In genomic region chr6:5672581-5673011, GRCh38 we compare ENCODE assay signal across 10 cellular contexts.
A peak's percentile ranks its signal among the peaks of the same experiment; 100 is the strongest.
DNase-seq lines count a peak whose midpoint lies in the region; ATAC-seq, FAIRE-seq and TF ChIP-seq lines count a peak whose summit lies in the region.
"Had no signal": no experiment of that assay in that cellular context is flagged by ENCODE, and none has a peak within 500 bp of the region (broad histone marks: within the 10 kb centered on the region; RNA-seq: fewer than 3 reads in every experiment).

No MANE protein-coding gene starts in this region.

- H3K4me2 ChIP-seq in astrocyte (ENCODE audit: low read length) (peak overlapping the region; percentile 58), keratinocyte (ENCODE audit: control insufficient read depth, extremely low read depth, insufficient read depth, low read depth, low read length) (peak overlapping the region; percentile 49)

- CTCF ChIA-PET in activated naive CD4-positive, alpha-beta T cell treated with anti-CD3 and anti-CD28 coated beads, Interleukin-2, amount 10 ng/mL, durations not matched to agents 7 days and 5 days (lab: Charles Lee): interaction anchor here (2.7 kb wide), 1 partner anchor 201 kb away, joined by 12 read pairs; no protein-coding TSS in a partner anchor

- no peaks in the 10 kb centered on the region for H3K9me1 ChIP-seq in keratinocyte (ENCODE audit: control insufficient read depth, extremely low read depth, insufficient read depth, low read length)

- no peaks in the 10 kb centered on the region for H3K9me3 ChIP-seq in astrocyte (ENCODE audit: insufficient read depth, low read depth, low read length)
- no peaks in the 10 kb centered on the region for H3K9me3 ChIP-seq in keratinocyte (ENCODE audit: control insufficient read depth, low read depth, low read length)
- H3K9me3 ChIP-seq in upper lobe of left lung: no peaks in the 10 kb centered on the region

- no peak overlapping the region for H2AFZ ChIP-seq in astrocyte (ENCODE audit: low read depth, low read length)
- H2AFZ ChIP-seq in keratinocyte (ENCODE audit: control insufficient read depth, low read length): no peak overlapping the region

- no peaks in the 10 kb centered on the region for H3K27me3 Mint-ChIP-seq in activated naive CD4-positive, alpha-beta T cell treated with anti-CD3 and anti-CD28 coated beads, Interleukin-2, amount 10 ng/mL, durations not matched to agents 7 days and 5 days
- H3K27me3 Mint-ChIP-seq in astrocyte (ENCODE audit: low read depth, unreplicated experiment) (no peaks in the 10 kb centered on the region), glutamatergic neuron (ENCODE audit: unreplicated experiment) (no peaks in the 10 kb centered on the region)
- H3K27me3 Mint-ChIP-seq: B cell had no signal

- H3K27ac ChIP-seq in astrocyte (ENCODE audit: low read depth, low read length) (peak overlapping the region; percentile 61), keratinocyte (ENCODE audit: control insufficient read depth, insufficient read depth, low read length) (peak overlapping the region; percentile 90), upper lobe of left lung (no peak overlapping the region)

- H3K79me2 ChIP-seq in astrocyte (ENCODE audit: insufficient read depth, low read length): no peaks in the 10 kb centered on the region
- no peaks in the 10 kb centered on the region for H3K79me2 ChIP-seq in keratinocyte (ENCODE audit: control insufficient read depth, insufficient read depth, low read length)

- H3K4me3 ChIP-seq in astrocyte (ENCODE audit: insufficient read depth, low read depth, low read length): no peak overlapping the region
- H3K4me3 ChIP-seq in keratinocyte (ENCODE audit: control insufficient read depth in 2 of 3, extremely low read depth in 1 of 3, insufficient read depth in 2 of 3, low read depth in 1 of 3, low read length in 3 of 3): no peak overlapping the region
- H3K4me3 ChIP-seq in upper lobe of left lung: no peak overlapping the region

- H4K20me1 ChIP-seq in astrocyte (ENCODE audit: insufficient read depth, low read length) (no peaks in the 10 kb centered on the region), keratinocyte (ENCODE audit: control insufficient read depth, extremely low read depth, insufficient read depth, low read length) (no peaks in the 10 kb centered on the region)

- 48 to 62% methylated on average over 3 of the region's 3 CpGs for WGBS in upper lobe of left lung, 2 donors

- peak overlapping the region; percentile 24 for H3K27ac Mint-ChIP-seq in activated naive CD4-positive, alpha-beta T cell treated with anti-CD3 and anti-CD28 coated beads, Interleukin-2, amount 10 ng/mL, durations not matched to agents 7 days and 5 days
- H3K27ac Mint-ChIP-seq in astrocyte (ENCODE audit: unreplicated experiment) (peak overlapping the region; percentile 38), glutamatergic neuron (ENCODE audit: unreplicated experiment) (no peak overlapping the region)
- H3K27ac Mint-ChIP-seq: B cell had no signal

- no peak for TF ChIP-seq POLR2A in upper lobe of left lung (IDR thresholded peaks at IDR 0.05)

- ATAC-seq in upper lobe of left lung (ENCODE audit: low FRiP score in 2 of 2): peak; percentile 72 to 89

- FAIRE-seq in astrocyte (lab: Jason Lieb, UNC) (peak; percentile 78), keratinocyte (lab: Jason Lieb, UNC) (peak; percentile 84)

- H3K9ac ChIP-seq in astrocyte (ENCODE audit: low read length): peak overlapping the region; percentile 47
- H3K9ac ChIP-seq in keratinocyte (ENCODE audit: control insufficient read depth, extremely low read depth, insufficient read depth, low read length): peak overlapping the region; percentile 16

- dilution Hi-C loops in keratinocyte (cut with MboI; ENCODE audit: extremely low pct_ligation_motif_present, low sequenced_read_pairs): no loop called here

- no peaks in the 10 kb centered on the region for H3K36me3 ChIP-seq in astrocyte (ENCODE audit: insufficient read depth, low read length)
- H3K36me3 ChIP-seq in keratinocyte (ENCODE audit: control insufficient read depth in 2 of 2, extremely low read depth in 1 of 2, insufficient read depth in 2 of 2, low read length in 2 of 2): no peaks in the 10 kb centered on the region
- no peaks in the 10 kb centered on the region for H3K36me3 ChIP-seq in upper lobe of left lung

- no peak for DNase-seq in activated naive CD4-positive, alpha-beta T cell treated with anti-CD3 and anti-CD28 coated beads, Interleukin-2, amount 10 ng/mL, durations not matched to agents 7 days and 5 days
- no peak for DNase-seq in activated naive CD4-positive, alpha-beta T cell treated with Interleukin-2 at 50 U/mL for 16 hours
- DNase-seq in astrocyte (ENCODE audit: low read depth) (peak; percentile 89), keratinocyte (ENCODE audit: low read depth, low spot score) (no peak), upper lobe of left lung (no peak), glutamatergic neuron (no peak), COLO668 (lab: John Stamatoyannopoulos, UW; ENCODE audit: unreplicated experiment) (no peak)
- no peak for DNase-seq in activated CD4-positive, alpha-beta T cell treated with anti-CD3 and anti-CD28 coated beads, Interleukin-2, amount 50 U/mL, for 48 hours
- DNase-seq: NCI-H1930 had no signal

- no peak for TF ChIP-seq EP300 in upper lobe of left lung (IDR thresholded peaks at IDR 0.05)

- peaks cover 48% of the 10 kb centered on the region for H3K4me1 Mint-ChIP-seq in activated naive CD4-positive, alpha-beta T cell treated with anti-CD3 and anti-CD28 coated beads, Interleukin-2, amount 10 ng/mL, durations not matched to agents 7 days and 5 days
- H3K4me1 Mint-ChIP-seq in astrocyte (ENCODE audit: low read depth, unreplicated experiment) (peaks cover 21% of the 10 kb centered on the region), glutamatergic neuron (ENCODE audit: low read depth, unreplicated experiment) (peaks cover 12% of the 10 kb centered on the region)

- H3K4me3 Mint-ChIP-seq in activated naive CD4-positive, alpha-beta T cell treated with anti-CD3 and anti-CD28 coated beads, Interleukin-2, amount 10 ng/mL, durations not matched to agents 7 days and 5 days: no peak overlapping the region
- H3K4me3 Mint-ChIP-seq in astrocyte (ENCODE audit: unreplicated experiment) (no peak overlapping the region), glutamatergic neuron (ENCODE audit: unreplicated experiment) (no peak overlapping the region)
- H3K4me3 Mint-ChIP-seq: B cell had no signal

- H3K9me3 Mint-ChIP-seq in activated naive CD4-positive, alpha-beta T cell treated with anti-CD3 and anti-CD28 coated beads, Interleukin-2, amount 10 ng/mL, durations not matched to agents 7 days and 5 days: peaks cover 11% of the 10 kb centered on the region
- no peaks in the 10 kb centered on the region for H3K9me3 Mint-ChIP-seq in astrocyte (ENCODE audit: unreplicated experiment)
- H3K9me3 Mint-ChIP-seq in glutamatergic neuron (ENCODE audit: unreplicated experiment): no peaks in the 10 kb centered on the region

- H3K4me1 ChIP-seq in astrocyte (ENCODE audit: insufficient read depth, low read length) (peaks cover 18% of the 10 kb centered on the region), keratinocyte (ENCODE audit: control insufficient read depth, extremely low read depth, insufficient read depth, low read length) (peaks cover 51% of the 10 kb centered on the region), upper lobe of left lung (peaks cover 5 to 18% (median 14%) of the 10 kb centered on the region in 4 donors)

- no peaks in the 10 kb centered on the region for H3K27me3 ChIP-seq in astrocyte (ENCODE audit: insufficient read depth, low read length)
- H3K27me3 ChIP-seq in keratinocyte (ENCODE audit: control insufficient read depth, extremely low read depth, insufficient read depth, low read length): no peaks in the 10 kb centered on the region
- no peaks in the 10 kb centered on the region for H3K27me3 ChIP-seq in upper lobe of left lung

- peaks cover 19% of the 10 kb centered on the region for H3K36me3 Mint-ChIP-seq in activated naive CD4-positive, alpha-beta T cell treated with anti-CD3 and anti-CD28 coated beads, Interleukin-2, amount 10 ng/mL, durations not matched to agents 7 days and 5 days
- H3K36me3 Mint-ChIP-seq in astrocyte (ENCODE audit: low read depth, unreplicated experiment) (no peaks in the 10 kb centered on the region), glutamatergic neuron (ENCODE audit: unreplicated experiment) (peaks cover under 1% of the 10 kb centered on the region)

- TF ChIP-seq CTCF in astrocyte (IDR thresholded peaks at IDR 0.05; ENCODE audit: insufficient read depth, low read depth, low read length): no peak
- no peak for TF ChIP-seq CTCF in keratinocyte (optimal IDR thresholded peaks at IDR 0.05 in 1 of 3, IDR thresholded peaks at IDR 0.05 in 1 of 3, conservative IDR thresholded peaks at IDR 0.05 in 1 of 3; ENCODE audit: extremely low read depth in 1 of 3, insufficient read depth in 2 of 3, low read length in 3 of 3)
- TF ChIP-seq CTCF in upper lobe of left lung (IDR thresholded peaks at IDR 0.05): no peak
- no peak for TF ChIP-seq CTCF in glutamatergic neuron (IDR thresholded peaks at IDR 0.05; ENCODE audit: partially characterized antibody, unreplicated experiment)

Comparison
In these comparisons a context has a peak if more than half of its experiments do, and no peak if none do; other contexts are left out.
1. H3K27ac ChIP-seq: peak in astrocyte (single experiment) and keratinocyte (single experiment); none in upper lobe of left lung (0 of 4).